Comparison of ENCODE assay signal across 13 cellular contexts in genomic region chr1:177983087-177983823, GRCh38. TPM values are rescaled to one million over a fixed set of nuclear protein-coding genes. Genes with fewer than 3 reads are reported as not detected.
A peak's percentile ranks its signal among the peaks of the same experiment; 100 is the strongest.
DNase-seq lines count a peak whose midpoint lies in the region; ATAC-seq and TF ChIP-seq lines count a peak whose summit lies in the region.
"Had no signal": no experiment of that assay in that cellular context is flagged by ENCODE, and none has a peak within 500 bp of the region (broad histone marks: within the 10 kb centered on the region; RNA-seq: fewer than 3 reads in every experiment).

No MANE protein-coding gene starts in this region.

- H3K4me1 Mint-ChIP-seq in mesothelial cell of epicardium: peaks cover 13% of the 10 kb centered on the region

- H3K36me3 Mint-ChIP-seq in mesothelial cell of epicardium: no peaks in the 10 kb centered on the region

- H3K27ac Mint-ChIP-seq in mesothelial cell of epicardium: peak overlapping the region; percentile 68
- H3K27ac Mint-ChIP-seq: endodermal cell had no signal

- intact Hi-C loops in heart right ventricle (cut with DNase I) (no loop called here), cardiac septum (cut with DNase I) (no loop called here), aorta (cut with DNase I) (no loop called here)

- H3K4me1 ChIP-seq in heart right ventricle (peaks cover 0 to 21% (median 11%) of the 10 kb centered on the region in 9 donors), aorta (ENCODE audit: control insufficient read depth in 1 of 2, insufficient read depth in 2 of 2, low read length in 2 of 2) (no peaks in the 10 kb centered on the region)

- peak overlapping the region; percentile 40 for H3K4me3 Mint-ChIP-seq in mesothelial cell of epicardium
- H3K4me3 Mint-ChIP-seq: endodermal cell had no signal

- H3K27me3 ChIP-seq in heart right ventricle: no peaks in the 10 kb centered on the region
- H3K27me3 ChIP-seq in aorta (ENCODE audit: control insufficient read depth in 1 of 2, insufficient read depth in 2 of 2, low read length in 1 of 2): no peaks in the 10 kb centered on the region

- H3K9me3 ChIP-seq in heart right ventricle (no peaks in the 10 kb centered on the region), aorta (ENCODE audit: control insufficient read depth, low read length) (no peaks in the 10 kb centered on the region)

- WGBS in heart right ventricle, 2 donors: 78 to 81% methylated on average over 7 of the region's 7 CpGs
- WGBS in aorta, 2 donors: 55% methylated on average over 7 of the region's 7 CpGs

- ATAC-seq in heart right ventricle (peak in 4 of 8 donors; percentile 19 to 60 (median 34)), aorta (ENCODE audit: low FRiP score) (peak; percentile 51), GM18502 (IDR thresholded peaks at IDR 0.05; ENCODE audit: poor library complexity, unreplicated experiment) (no peak)

- H3K27me3 Mint-ChIP-seq in mesothelial cell of epicardium (ENCODE audit: low read depth): peaks cover 3% of the 10 kb centered on the region

- peaks cover 4% of the 10 kb centered on the region for H3K9me3 Mint-ChIP-seq in mesothelial cell of epicardium

- DNase-seq in heart right ventricle (no peak), cardiac septum (ENCODE audit: low spot score) (no peak), cerebellar cortex (ENCODE audit: low spot score) (peak; percentile 16), mesothelial cell of epicardium (ENCODE audit: low spot score in 2 of 2, unreplicated experiment in 2 of 2) (no peak), aorta (no peak)
- DNase-seq in stimulated activated CD4-positive, alpha-beta T cell treated with anti-CD3 and anti-CD28 coated beads, Interleukin-4, amount 100 ng/mL, for 1 hour: no peak
- no peak for DNase-seq in activated CD4-positive, alpha-beta T cell treated with anti-CD3 and anti-CD28 coated beads for 4 hours
- DNase-seq: ACHN; activated CD4-positive, CD25-positive, alpha-beta regulatory T cell treated with anti-CD3 and anti-CD28 coated beads, Interleukin-2, amount 50 U/mL, for 72 hours; activated T-cell treated with anti-CD3 and anti-CD28 coated beads, Interleukin-2, amount 50 U/mL, for 48 hours; NCI-H1436 treated with DMSO at 0.1 percent for 48 hours had no signal

- H3K4me3 ChIP-seq in heart right ventricle (peak overlapping the region in 6 of 10 donors; percentile 11 to 41 (median 32)), aorta (ENCODE audit: low read length in 2 of 2) (no peak overlapping the region)

- H3K36me3 ChIP-seq in heart right ventricle (peaks cover 0 to 6% (median 0%) of the 10 kb centered on the region in 9 donors), aorta (ENCODE audit: control insufficient read depth in 1 of 2, insufficient read depth in 2 of 2, low read length in 1 of 2) (no peaks in the 10 kb centered on the region)

- peak overlapping the region in 5 of 10 donors; percentile 12 to 61 (median 35) for H3K27ac ChIP-seq in heart right ventricle
- H3K27ac ChIP-seq in aorta (ENCODE audit: low read depth in 1 of 2, low read length in 2 of 2): peak overlapping the region in 1 of 2 donors; percentile 40

- no peak for TF ChIP-seq CTCF in heart right ventricle (IDR thresholded peaks at IDR 0.05)
- TF ChIP-seq CTCF in mesothelial cell of epicardium (IDR thresholded peaks at IDR 0.05; ENCODE audit: unreplicated experiment): no peak

RNA-seq across cellular contexts. Expression of gene SEC16B, which starts 13.4 kb away (rescaled TPM):
- total RNA-seq in heart right ventricle (1 to 10 TPM in 8 of 10 donors, under 1 TPM in 2; 0.32 to 3.5 (median 1.5) TPM), cardiac septum (1.3 TPM), mesothelial cell of epicardium (3.1 to 3.7 TPM (median 3.2 TPM) in 3 replicates), aorta (1 to 10 TPM; 2.4 to 7.0 TPM)
- polyA plus RNA-seq in heart right ventricle (10 to 100 TPM in 1 of 2 donors, under 1 TPM in 1; 0.93 to 19.0 TPM), aorta (10 to 100 TPM in 1 of 2 donors, 1 to 10 TPM in 1; 7.9 to 12.1 TPM)

Comparison
In these comparisons a context has a peak if more than half of its experiments do, and no peak if none do; other contexts are left out.
1. H3K4me3 ChIP-seq: peak in heart right ventricle (6 of 10); none in aorta (0 of 2).